In genomic region chr12:113359939-113360748, GRCh38 we compare ENCODE assay signal across 8 cellular contexts. TPM values are rescaled to one million over a fixed set of nuclear protein-coding genes. Genes with fewer than 3 reads are reported as not detected.
A peak's percentile ranks its signal among the peaks of the same experiment; 100 is the strongest.
DNase-seq lines count a peak whose midpoint lies in the region; ATAC-seq and TF ChIP-seq lines count a peak whose summit lies in the region.

No MANE protein-coding gene starts in this region.

- no peak for DNase-seq in Caco-2
- peak; percentile 28 for DNase-seq in NB4 (ENCODE audit: low read depth)
- DNase-seq in pons (ENCODE audit: low spot score) = peak; percentile 14
- no peak for DNase-seq in NK-92 (lab: John Stamatoyannopoulos, UW; ENCODE audit: unreplicated experiment)

- H3K4me3 ChIP-seq in Caco-2 (ENCODE audit: low read depth, low read length) = no peak overlapping the region
- H3K4me3 ChIP-seq in NB4 (ENCODE audit: low read depth, low read length) = no peak overlapping the region

- intact Hi-C loops in Caco-2 (cut with micrococcal nuclease; ENCODE audit: unreplicated experiment) = loop anchor here (2.0 to 5.0 kb wide), 2 partner anchors 47 to 163 kb away; no protein-coding TSS in a partner anchor

- H3K27ac ChIP-seq in cingulate gyrus (ENCODE audit: low read depth, low read length) = peak overlapping the region; percentile 88

- H3K4me3 Mint-ChIP-seq in Caco-2 (ENCODE audit: unreplicated experiment) = peak overlapping the region; percentile 78

- POLR2A ChIA-PET in Caco-2 (lab: Charles Lee) = interaction anchor here (0.6 kb wide), 1 partner anchor 175 kb away, joined by 3 read pairs; the partner anchor contains the start of gene RITA1

- CTCF ChIA-PET in Caco-2 (lab: Charles Lee) = no interaction called here

- peaks cover 8% of the 10 kb centered on the region for H3K36me3 Mint-ChIP-seq in Caco-2 (ENCODE audit: insufficient read depth, unreplicated experiment)

- no peaks in the 10 kb centered on the region for H3K27me3 Mint-ChIP-seq in Caco-2 (ENCODE audit: insufficient read depth, unreplicated experiment)

- no peaks in the 10 kb centered on the region for H3K9me3 Mint-ChIP-seq in Caco-2 (ENCODE audit: unreplicated experiment)

- H3K36me3 ChIP-seq in Caco-2 (ENCODE audit: control insufficient read depth, insufficient read depth, low read length) = no peaks in the 10 kb centered on the region

- TF ChIP-seq POLR2A in NB4 (IDR thresholded peaks at IDR 0.05; ENCODE audit: extremely low read depth, insufficient read length) = no peak

- no peaks in the 10 kb centered on the region for H3K9me3 ChIP-seq in Caco-2

- H3K27ac Mint-ChIP-seq in Caco-2 (ENCODE audit: unreplicated experiment) = no peak overlapping the region

- H3K4me1 Mint-ChIP-seq in Caco-2 (ENCODE audit: low read depth, unreplicated experiment) = peaks cover 13% of the 10 kb centered on the region

- ATAC-seq in HG02973 (IDR thresholded peaks at IDR 0.05; ENCODE audit: unreplicated experiment) (no peak), GM21825 (IDR thresholded peaks at IDR 0.05; ENCODE audit: unreplicated experiment) (no peak), HG03039 (IDR thresholded peaks at IDR 0.05; ENCODE audit: unreplicated experiment) (no peak)

- H3K27me3 ChIP-seq in Caco-2 (replicated peaks; ENCODE audit: control insufficient read depth, insufficient read depth, low read length) = no peaks in the 10 kb centered on the region

- peaks cover 10% of the 10 kb centered on the region for H3K4me1 ChIP-seq in Caco-2

- TF ChIP-seq CTCF in Caco-2 (IDR thresholded peaks at IDR 0.05; ENCODE audit: insufficient read depth in 1 of 2, low read depth in 1 of 2, low read length in 1 of 2, severe bottlenecking in 1 of 2, unreplicated experiment in 1 of 2) = peak in 1 of 2 experiments; percentile 15
- peak; percentile 29 for TF ChIP-seq CTCF in NB4 (IDR thresholded peaks at IDR 0.05; ENCODE audit: low read depth, low read length)

- BruUV-seq in Caco-2 (replicated peaks; lab: Mats Ljungman, UMichigan) = TSS peak; percentile 31

RNA-seq across cellular contexts. Expression of gene PLBD2, which starts 1.8 kb away (rescaled TPM):
- 41.1 and 43.1 TPM in 2 replicates for total RNA-seq in Caco-2 (2022)

RNA-seq across cellular contexts. Expression of gene SLC8B1, which starts 25.2 kb away (rescaled TPM):
- 13.0 and 13.9 TPM in 2 replicates for total RNA-seq in Caco-2 (2022)

RNA-seq across cellular contexts. Expression of gene SDS, which starts 43.5 kb away (rescaled TPM):
- not detected in 2 replicates for total RNA-seq in Caco-2 (2022)

Comparison
In these comparisons a context has a peak if more than half of its experiments do, and no peak if none do; other contexts are left out.
1. DNase-seq: peak in NB4 (single experiment) and pons (single experiment); none in Caco-2 (0 of 2) and NK-92 (single experiment).